9 cellular contexts compared by ENCODE assay signal in the genomic region with DNA sequence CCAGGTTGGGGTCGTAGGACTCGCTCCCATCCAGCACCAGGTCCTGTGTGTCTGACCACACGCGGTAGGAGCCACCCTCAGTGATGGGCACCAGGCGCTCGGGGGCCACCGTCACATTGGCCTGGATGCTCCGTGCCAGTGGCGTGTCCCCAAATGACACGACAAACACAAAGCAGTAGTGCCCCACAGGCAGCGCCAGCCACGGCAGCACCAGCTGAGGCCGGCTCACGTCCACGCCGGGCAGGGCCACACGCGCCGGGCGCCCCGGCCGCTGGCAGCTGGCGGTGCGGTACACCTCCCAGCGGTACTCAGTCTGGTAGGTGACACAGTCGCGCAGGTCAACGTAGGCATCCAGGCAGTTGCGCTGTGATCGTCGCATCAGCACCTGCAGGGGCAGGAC. TPM values are rescaled to one million over a fixed set of nuclear protein-coding genes. Genes with fewer than 3 reads are reported as not detected.
A peak's percentile ranks its signal among the peaks of the same experiment; 100 is the strongest.
DNase-seq lines count a peak whose midpoint lies in the region; ATAC-seq, FAIRE-seq and TF ChIP-seq lines count a peak whose summit lies in the region.
"Not testable (repeated sequence)": the region's sequence is repeated elsewhere in the genome, so short reads cannot be mapped to it uniquely, and the experiment has no call there.
"Had no signal": no experiment of that assay in that cellular context is flagged by ENCODE, and none has a peak within 500 bp of the region (broad histone marks: within the 10 kb centered on the region; RNA-seq: fewer than 3 reads in every experiment).

No MANE protein-coding gene starts in this region.

- POLR2A ChIA-PET in HepG2 (lab: Yijun Ruan, JAX), result not testable (repeated sequence)

- not testable (repeated sequence) for H3K9me3 ChIP-seq in RWPE2 (ENCODE audit: severe bottlenecking); HepG2 (ENCODE audit: low read length)

- H2AFZ ChIP-seq in HepG2 (ENCODE audit: low read length), result not testable (repeated sequence)

- H3K27me3 ChIP-seq in RWPE2 (ENCODE audit: insufficient read depth, poor library complexity, severe bottlenecking); foreskin keratinocyte; HepG2 (ENCODE audit: control insufficient read depth in 1 of 2, insufficient read depth in 2 of 2, low read length in 2 of 2): not testable (repeated sequence)

- not testable (repeated sequence) for H3K4me1 ChIP-seq in RWPE2 (ENCODE audit: insufficient read depth, poor library complexity, severe bottlenecking); foreskin keratinocyte; HepG2 (ENCODE audit: insufficient read depth, low read length)

- not testable (repeated sequence) for ATAC-seq in RWPE2 (ENCODE audit: low read depth)
- peak; percentile 24 for ATAC-seq in activated naive CD8-positive, alpha-beta T cell treated with anti-CD3 and anti-CD28 coated beads, Interleukin-2, amount 50 U/mL, for 24 hours
- ATAC-seq in esophagus mucosa (peak; percentile 19), foreskin keratinocyte (peak; percentile 8), left colon (peak; percentile 20), HepG2 (peak; percentile 13)
- peak; percentile 24 for ATAC-seq in stimulated activated naive CD8-positive, alpha-beta T cell treated with anti-CD3 and anti-CD28 coated beads, Interleukin-15, amount 100 ng/mL, for 72 hours

- H3K4me3 ChIP-seq in RWPE2 (ENCODE audit: severe bottlenecking); HepG2 (replicated peaks in 1 of 3; ENCODE audit: insufficient read depth in 1 of 3, low read depth in 2 of 3, low read length in 3 of 3): not testable (repeated sequence)

- not testable (repeated sequence) for H3K27ac ChIP-seq in RWPE2 (ENCODE audit: poor library complexity, severe bottlenecking); foreskin keratinocyte; HepG2 (ENCODE audit: extremely low read length, insufficient read depth, low read length)

- H3K4me3 Mint-ChIP-seq in activated naive CD8-positive, alpha-beta T cell treated with anti-CD3 and anti-CD28 coated beads, Interleukin-2, amount 50 U/mL, for 24 hours; stimulated activated naive CD8-positive, alpha-beta T cell treated with anti-CD3 and anti-CD28 coated beads, Interleukin-15, amount 100 ng/mL, for 72 hours: not testable (repeated sequence)

- H3K27me3 Mint-ChIP-seq in activated naive CD8-positive, alpha-beta T cell treated with anti-CD3 and anti-CD28 coated beads, Interleukin-2, amount 50 U/mL, for 24 hours; stimulated activated naive CD8-positive, alpha-beta T cell treated with anti-CD3 and anti-CD28 coated beads, Interleukin-15, amount 100 ng/mL, for 72 hours: not testable (repeated sequence)

- TF ChIP-seq EP300 in HepG2 (IDR thresholded peaks at IDR 0.05; ENCODE audit: low read depth in 2 of 2, low read length in 2 of 2); HepG2 (CRISPR knock-in tag; IDR thresholded peaks at IDR 0.05; ENCODE audit: borderline replicate concordance): not testable (repeated sequence)

- H3K36me3 ChIP-seq in RWPE2 (ENCODE audit: low read depth); HepG2 (replicated peaks in 1 of 2; ENCODE audit: control insufficient read depth in 1 of 2, insufficient read depth in 2 of 2, low read length in 2 of 2): not testable (repeated sequence)

- not testable (repeated sequence) for TF ChIP-seq CTCF in RWPE2 (IDR thresholded peaks at IDR 0.05; ENCODE audit: poor library complexity, severe bottlenecking); foreskin keratinocyte (conservative IDR thresholded peaks at IDR 0.05); HepG2 (CRISPR knock-in tag; IDR thresholded peaks at IDR 0.05)

- intact Hi-C loops in left colon (cut with DNase I, micrococcal nuclease); HepG2 (cut with micrococcal nuclease; ENCODE audit: unreplicated experiment): not testable (repeated sequence)

- not testable (repeated sequence) for H3K4me2 ChIP-seq in HepG2 (ENCODE audit: low read depth, low read length)

- not testable (repeated sequence) for H3K36me3 Mint-ChIP-seq in activated naive CD8-positive, alpha-beta T cell treated with anti-CD3 and anti-CD28 coated beads, Interleukin-2, amount 50 U/mL, for 24 hours (ENCODE audit: low read depth)

- not testable (repeated sequence) for H3K4me1 Mint-ChIP-seq in activated naive CD8-positive, alpha-beta T cell treated with anti-CD3 and anti-CD28 coated beads, Interleukin-2, amount 50 U/mL, for 24 hours; stimulated activated naive CD8-positive, alpha-beta T cell treated with anti-CD3 and anti-CD28 coated beads, Interleukin-15, amount 100 ng/mL, for 72 hours

- not testable (repeated sequence) for H3K79me2 ChIP-seq in HepG2 (ENCODE audit: insufficient read depth, low read length)

- CTCF ChIA-PET in HepG2 (lab: Yijun Ruan, JAX; ENCODE audit: low intra/inter-chr PET ratio, low total read pairs), result not testable (repeated sequence)

- 74% methylated on average over 19 of the region's 31 CpGs for WGBS in HepG2 (ENCODE audit: low lambda C conversion rate)

- H3K9me3 Mint-ChIP-seq in activated naive CD8-positive, alpha-beta T cell treated with anti-CD3 and anti-CD28 coated beads, Interleukin-2, amount 50 U/mL, for 24 hours; stimulated activated naive CD8-positive, alpha-beta T cell treated with anti-CD3 and anti-CD28 coated beads, Interleukin-15, amount 100 ng/mL, for 72 hours: not testable (repeated sequence)

- in situ Hi-C loops in HepG2 (cut with HindIII; ENCODE audit: extremely low pct_ligation_motif_present, low pct_unique_long_range_greater_than_20kb), result not testable (repeated sequence)

- DNase-seq in RWPE2 (ENCODE audit: low spot score), result peak; percentile 15
- DNase-seq in activated naive CD8-positive, alpha-beta T cell treated with anti-CD3 and anti-CD28 coated beads, Interleukin-2, amount 50 U/mL, for 24 hours; foreskin keratinocyte; left colon; HepG2 (ENCODE audit: low spot score): not testable (repeated sequence)
- peak in 1 of 2 donors; percentile 9 for DNase-seq in stimulated activated naive CD8-positive, alpha-beta T cell treated with anti-CD3 and anti-CD28 coated beads, Interleukin-15, amount 100 ng/mL, for 72 hours
- DNase-seq in ureter (ENCODE audit: low spot score), result peak; percentile 29

- not testable (repeated sequence) for FAIRE-seq in HepG2 (lab: Jason Lieb, UNC)

- not testable (repeated sequence) for H3K27ac Mint-ChIP-seq in activated naive CD8-positive, alpha-beta T cell treated with anti-CD3 and anti-CD28 coated beads, Interleukin-2, amount 50 U/mL, for 24 hours; stimulated activated naive CD8-positive, alpha-beta T cell treated with anti-CD3 and anti-CD28 coated beads, Interleukin-15, amount 100 ng/mL, for 72 hours

- not testable (repeated sequence) for BruUV-seq in HepG2 (replicated peaks; lab: Mats Ljungman, UMichigan)

- not testable (repeated sequence) for H4K20me1 ChIP-seq in HepG2 (ENCODE audit: insufficient read depth, low read length)

- not testable (repeated sequence) for TF ChIP-seq RAD21 in HepG2 (CRISPR knock-in tag; IDR thresholded peaks at IDR 0.05)

- H3K9ac ChIP-seq in HepG2 (ENCODE audit: insufficient read depth, low read depth, low read length), result not testable (repeated sequence)

- TF ChIP-seq POLR2A in HepG2 (IDR thresholded peaks at IDR 0.05; ENCODE audit: insufficient read depth in 1 of 2, low read depth in 2 of 2, low read length in 2 of 2), result not testable (repeated sequence)

RNA-seq across cellular contexts. Expression of a gene that starts 48.3 kb away (rescaled TPM):
- total RNA-seq in esophagus mucosa (5.8 TPM), foreskin keratinocyte (8.4 TPM in 1 of 2 replicates, not detected in the other), left colon (under 1 TPM; 0.52 to 0.59 TPM), HepG2 (2016; rRNA removed; fragmentation: Illumina TruSeq; extraction: Trizol) (0.24 TPM in 2 replicates), ureter (17.2 TPM)
- polyA plus RNA-seq in foreskin keratinocyte (0.06 and 18.7 TPM in 2 replicates), HepG2 (2011; rRNA removed) (0.34 and 0.38 TPM in 2 replicates)
- total RNA-seq in HepG2 (2016; cell fraction: cytosol; rRNA removed; fragmentation: Illumina TruSeq; extraction: Trizol; ENCODE audit: low read depth), result 0.71 TPM in 2 replicates
- 0.19 and 0.41 TPM in 2 replicates for total RNA-seq in HepG2 (2016; cell fraction: insoluble cytoplasmic fraction; rRNA removed; fragmentation: Illumina TruSeq; extraction: Trizol)
- total RNA-seq in HepG2 (2016; cell fraction: membrane; rRNA removed; fragmentation: Illumina TruSeq; extraction: Trizol), result 0.25 and 0.38 TPM in 2 replicates
- 0.25 and 1.1 TPM in 2 replicates for total RNA-seq in HepG2 (2016; cell fraction: nucleus; rRNA removed; fragmentation: Illumina TruSeq; extraction: Trizol)
- 12.0 and 19.0 TPM in 2 replicates for polyA plus RNA-seq in HepG2 (2011; cell fraction: cytosol; rRNA removed)
- polyA plus RNA-seq in HepG2 (2011; cell fraction: nucleus; rRNA removed), result 0.85 and 1.4 TPM in 2 replicates
- polyA plus RNA-seq in HepG2 (2012), result 0.35 and 0.57 TPM in 2 replicates
- 0.77 TPM in 1 of 2 replicates, not detected in the other for polyA plus RNA-seq in HepG2 (2016; cell fraction: cytosol; fragmentation: Illumina TruSeq; extraction: Trizol; ENCODE audit: low read depth)
- polyA plus RNA-seq in HepG2 (2016; cell fraction: insoluble cytoplasmic fraction; fragmentation: Illumina TruSeq; extraction: Trizol; ENCODE audit: low read depth), result 0.47 TPM in 1 of 2 replicates, not detected in the other
- polyA plus RNA-seq in HepG2 (2016; cell fraction: membrane; fragmentation: Illumina TruSeq; extraction: Trizol; ENCODE audit: low read depth), result 0.13 and 0.27 TPM in 2 replicates
- polyA plus RNA-seq in HepG2 (2016; cell fraction: nucleus; fragmentation: Illumina TruSeq; extraction: Trizol; ENCODE audit: insufficient read depth, low read depth), result 1.2 and 2.4 TPM in 2 replicates
- polyA minus RNA-seq in HepG2 (2011; rRNA and poly(A)+ RNA removed; ENCODE audit: low replicate concordance), result 0.22 and 0.23 TPM in 2 replicates
- 0.49 TPM in 1 of 2 replicates, not detected in the other for polyA minus RNA-seq in HepG2 (2011; cell fraction: cytosol; rRNA and poly(A)+ RNA removed)
- polyA minus RNA-seq in HepG2 (2011; cell fraction: nucleus; rRNA and poly(A)+ RNA removed), result 0.50 and 1.5 TPM in 2 replicates
- total RNA-seq: Calu3 had no signal
